ENCODE assay signal across 9 cellular contexts in genomic region chr12:59372971-59373370, GRCh38.
DNase-seq lines count a peak whose midpoint lies in the region; ATAC-seq, FAIRE-seq and TF ChIP-seq lines count a peak whose summit lies in the region.
"Had no signal": no experiment of that assay in that cellular context is flagged by ENCODE, and none has a peak within 500 bp of the region (broad histone marks: within the 10 kb centered on the region; RNA-seq: fewer than 3 reads in every experiment).

No MANE protein-coding gene starts in this region.

- TF ChIP-seq POLR2A in body of pancreas (IDR thresholded peaks at IDR 0.05), result no peak

- H3K27me3 Mint-ChIP-seq in neural crest cell (ENCODE audit: low read depth), result no peaks in the 10 kb centered on the region

- H3K9me3 Mint-ChIP-seq in neural crest cell, result no peaks in the 10 kb centered on the region
- H3K9me3 Mint-ChIP-seq: naive thymus-derived CD8-positive, alpha-beta T cell had no signal

- no peaks in the 10 kb centered on the region for H3K9me3 ChIP-seq in body of pancreas

- no peak overlapping the region for H3K27ac Mint-ChIP-seq in neural crest cell (ENCODE audit: unreplicated experiment)
- H3K27ac Mint-ChIP-seq: naive thymus-derived CD8-positive, alpha-beta T cell had no signal

- no peaks in the 10 kb centered on the region for H3K36me3 Mint-ChIP-seq in neural crest cell (ENCODE audit: low read depth)
- H3K36me3 Mint-ChIP-seq: naive thymus-derived CD8-positive, alpha-beta T cell had no signal

- WGBS in body of pancreas, 2 donors, result 21 to 32% methylated on average over 3 of the region's 3 CpGs

- H3K4me3 ChIP-seq in GM12875 (ENCODE audit: low read depth, low read length), result no peak overlapping the region
- H3K4me3 ChIP-seq in body of pancreas, result no peak overlapping the region

- H3K27me3 ChIP-seq in body of pancreas, result no peaks in the 10 kb centered on the region

- H3K4me3 Mint-ChIP-seq in neural crest cell, result no peak overlapping the region
- H3K4me3 Mint-ChIP-seq: naive thymus-derived CD8-positive, alpha-beta T cell had no signal

- ATAC-seq in body of pancreas, result no peak
- ATAC-seq: naive thymus-derived CD8-positive, alpha-beta T cell had no signal

- DNase-seq in HTR-8/SVneo (ENCODE audit: insufficient read length, low spot score) (peak; percentile 17), body of pancreas (peak in 2 of 4 donors; percentile 3 to 29), neural crest cell (ENCODE audit: low read depth, low spot score) (no peak), UCSD-AML1 (lab: John Stamatoyannopoulos, UW; ENCODE audit: unreplicated experiment) (no peak), NCI-H2171 (lab: John Stamatoyannopoulos, UW) (no peak), 8988T (no peak)
- no peak for DNase-seq in activated CD4-positive, CD25-positive, alpha-beta regulatory T cell (lab: John Stamatoyannopoulos, UW)
- DNase-seq: naive thymus-derived CD8-positive, alpha-beta T cell had no signal

- peaks cover 8% of the 10 kb centered on the region for H3K4me1 ChIP-seq in body of pancreas

- no peaks in the 10 kb centered on the region for H3K4me1 Mint-ChIP-seq in neural crest cell
- H3K4me1 Mint-ChIP-seq: naive thymus-derived CD8-positive, alpha-beta T cell had no signal

- H3K36me3 ChIP-seq in body of pancreas (replicated peaks in 1 of 2; ENCODE audit: insufficient read depth in 1 of 2, low read depth in 2 of 2), result no peaks in the 10 kb centered on the region

- TF ChIP-seq CTCF in GM12875 (IDR thresholded peaks at IDR 0.05; ENCODE audit: borderline replicate concordance, insufficient read depth, low read depth, low read length) (0 out of 2 replicates have a peak, but pooled peaks have one; percentile 14), body of pancreas (IDR thresholded peaks at IDR 0.05) (peak in 4 of 7 experiments; percentile 13 to 34 (median 25)), neural crest cell (conservative IDR thresholded peaks at IDR 0.05) (peak; percentile 54)

- no peak for FAIRE-seq in HTR-8/SVneo (lab: Jason Lieb, UNC)

- no peak overlapping the region for H3K27ac ChIP-seq in body of pancreas

- intact Hi-C loops in body of pancreas (cut with DNase I), result no loop called here
